In genomic region chr3:157354722-157355121, GRCh38 we compare ENCODE assay signal across 9 cellular contexts.
DNase-seq lines count a peak whose midpoint lies in the region; ATAC-seq and TF ChIP-seq lines count a peak whose summit lies in the region.
"Had no signal": no experiment of that assay in that cellular context is flagged by ENCODE, and none has a peak within 500 bp of the region (broad histone marks: within the 10 kb centered on the region; RNA-seq: fewer than 3 reads in every experiment).

No MANE protein-coding gene starts in this region.

- ATAC-seq in GM23338 (peak; percentile 90), RWPE2 (ENCODE audit: low read depth) (no peak), GM19452 (IDR thresholded peaks at IDR 0.05; ENCODE audit: unreplicated experiment) (no peak)
- ATAC-seq in stimulated activated naive CD8-positive, alpha-beta T cell treated with anti-CD3 and anti-CD28 coated beads, Interleukin-15, amount 100 ng/mL, for 72 hours, result no peak

- TF ChIP-seq EP300 in ovary (IDR thresholded peaks at IDR 0.05), result no peak

- H3K79me2 ChIP-seq in GM23338 (replicated peaks; ENCODE audit: insufficient read depth), result no peaks in the 10 kb centered on the region

- no peaks in the 10 kb centered on the region for H3K27me3 Mint-ChIP-seq in GM23338 (ENCODE audit: insufficient read depth, low read depth, poor library complexity)
- no peaks in the 10 kb centered on the region for H3K27me3 Mint-ChIP-seq in stimulated activated naive CD8-positive, alpha-beta T cell treated with anti-CD3 and anti-CD28 coated beads, Interleukin-15, amount 100 ng/mL, for 72 hours
- H3K27me3 Mint-ChIP-seq: activated naive CD4-positive, alpha-beta T cell treated with anti-CD3 and anti-CD28 coated beads, Interleukin-2, amount 10 ng/mL, durations not matched to agents 7 days and 5 days had no signal

- H3K9me3 Mint-ChIP-seq in GM23338, result no peaks in the 10 kb centered on the region; the same call in 2 of the 3 replicates
- peaks cover 0 to 7% of the 10 kb centered on the region in 2 donors for H3K9me3 Mint-ChIP-seq in stimulated activated naive CD8-positive, alpha-beta T cell treated with anti-CD3 and anti-CD28 coated beads, Interleukin-15, amount 100 ng/mL, for 72 hours
- H3K9me3 Mint-ChIP-seq: activated naive CD4-positive, alpha-beta T cell treated with anti-CD3 and anti-CD28 coated beads, Interleukin-2, amount 10 ng/mL, durations not matched to agents 7 days and 5 days had no signal

- H3K27ac ChIP-seq in GM23338 (ENCODE audit: low read depth), result no peak overlapping the region
- H3K27ac ChIP-seq in RWPE2 (ENCODE audit: poor library complexity, severe bottlenecking), result no peak overlapping the region
- no peak overlapping the region for H3K27ac ChIP-seq in ovary

- TF ChIP-seq CTCF in GM23338 (conservative IDR thresholded peaks at IDR 0.05; ENCODE audit: low read depth in 2 of 2), result peak; percentile 70 to 80
- peak; percentile 20 for TF ChIP-seq CTCF in RWPE2 (IDR thresholded peaks at IDR 0.05; ENCODE audit: poor library complexity, severe bottlenecking)
- TF ChIP-seq CTCF in ovary (IDR thresholded peaks at IDR 0.05), result no peak

- 15 to 35% (median 27%) methylated on average over 1 of the region's 1 CpG for WGBS in ovary, 3 donors

- H3K27ac Mint-ChIP-seq in GM23338, result no peak overlapping the region
- H3K27ac Mint-ChIP-seq in stimulated activated naive CD8-positive, alpha-beta T cell treated with anti-CD3 and anti-CD28 coated beads, Interleukin-15, amount 100 ng/mL, for 72 hours, result no peak overlapping the region
- H3K27ac Mint-ChIP-seq: activated naive CD4-positive, alpha-beta T cell treated with anti-CD3 and anti-CD28 coated beads, Interleukin-2, amount 10 ng/mL, durations not matched to agents 7 days and 5 days had no signal

- no peaks in the 10 kb centered on the region for H3K9me3 ChIP-seq in RWPE2 (ENCODE audit: severe bottlenecking)
- H3K9me3 ChIP-seq in ovary, result no peaks in the 10 kb centered on the region
- H3K9me3 ChIP-seq in MG63, result no peaks in the 10 kb centered on the region; the same call in 1 of the 2 replicates

- H3K4me2 ChIP-seq in GM23338, result no peak overlapping the region

- H3F3A ChIP-seq in GM23338 (replicated peaks; ENCODE audit: low read depth), result no peaks in the 10 kb centered on the region

- no peak overlapping the region for H2AFZ ChIP-seq in GM23338

- no peak overlapping the region for H3K4me3 ChIP-seq in GM23338
- H3K4me3 ChIP-seq in RWPE2 (ENCODE audit: severe bottlenecking), result no peak overlapping the region
- H3K4me3 ChIP-seq in ovary, result no peak overlapping the region
- H3K4me3 ChIP-seq in MG63, result no peak overlapping the region

- no peaks in the 10 kb centered on the region for H3K36me3 Mint-ChIP-seq in GM23338 (ENCODE audit: low read depth)
- H3K36me3 Mint-ChIP-seq: activated naive CD4-positive, alpha-beta T cell treated with anti-CD3 and anti-CD28 coated beads, Interleukin-2, amount 10 ng/mL, durations not matched to agents 7 days and 5 days had no signal

- no peaks in the 10 kb centered on the region for H4K20me1 ChIP-seq in GM23338 (replicated peaks; ENCODE audit: insufficient read depth)

- H3K9me2 ChIP-seq in GM23338 (ENCODE audit: insufficient read depth), result no peaks in the 10 kb centered on the region; the same call in 1 of the 2 replicates

- intact Hi-C loops in ovary (cut with DNase I), result no loop called here

- H3K4me1 Mint-ChIP-seq in GM23338, result peaks cover 5% of the 10 kb centered on the region; the same call in 1 of the 3 replicates
- H3K4me1 Mint-ChIP-seq in stimulated activated naive CD8-positive, alpha-beta T cell treated with anti-CD3 and anti-CD28 coated beads, Interleukin-15, amount 100 ng/mL, for 72 hours, result no peaks in the 10 kb centered on the region
- H3K4me1 Mint-ChIP-seq: activated naive CD4-positive, alpha-beta T cell treated with anti-CD3 and anti-CD28 coated beads, Interleukin-2, amount 10 ng/mL, durations not matched to agents 7 days and 5 days had no signal

- H3K36me3 ChIP-seq in GM23338 (ENCODE audit: insufficient read depth), result no peaks in the 10 kb centered on the region
- H3K36me3 ChIP-seq in RWPE2 (ENCODE audit: low read depth), result no peaks in the 10 kb centered on the region
- H3K36me3 ChIP-seq in ovary, result no peaks in the 10 kb centered on the region
- H3K36me3 ChIP-seq in MG63, result no peaks in the 10 kb centered on the region

- DNase-seq in COLO829 (ENCODE audit: low spot score) (peak; percentile 63), GM23338 (ENCODE audit: low spot score) (peak; percentile 90), RWPE2 (ENCODE audit: low spot score) (no peak), globus pallidus (ENCODE audit: low spot score) (peak; percentile 9), ovary (no peak), MG63 (no peak)
- DNase-seq in stimulated activated naive CD8-positive, alpha-beta T cell treated with anti-CD3 and anti-CD28 coated beads, Interleukin-15, amount 100 ng/mL, for 72 hours, result no peak
- DNase-seq: activated naive CD4-positive, alpha-beta T cell treated with anti-CD3 and anti-CD28 coated beads, Interleukin-2, amount 10 ng/mL, durations not matched to agents 7 days and 5 days had no signal

- no peak overlapping the region for H3K4me3 Mint-ChIP-seq in GM23338
- no peak overlapping the region for H3K4me3 Mint-ChIP-seq in stimulated activated naive CD8-positive, alpha-beta T cell treated with anti-CD3 and anti-CD28 coated beads, Interleukin-15, amount 100 ng/mL, for 72 hours
- H3K4me3 Mint-ChIP-seq: activated naive CD4-positive, alpha-beta T cell treated with anti-CD3 and anti-CD28 coated beads, Interleukin-2, amount 10 ng/mL, durations not matched to agents 7 days and 5 days had no signal

- no peak for TF ChIP-seq POLR2A in ovary (IDR thresholded peaks at IDR 0.05)

- H3K4me1 ChIP-seq in GM23338 (ENCODE audit: insufficient read depth) (no peaks in the 10 kb centered on the region), RWPE2 (ENCODE audit: insufficient read depth, poor library complexity, severe bottlenecking) (peaks cover 15% of the 10 kb centered on the region), ovary (ENCODE audit: insufficient read depth) (no peaks in the 10 kb centered on the region)

- H3K27me3 ChIP-seq in GM23338 (ENCODE audit: insufficient read depth) (no peaks in the 10 kb centered on the region), RWPE2 (ENCODE audit: insufficient read depth, poor library complexity, severe bottlenecking) (no peaks in the 10 kb centered on the region), ovary (no peaks in the 10 kb centered on the region), MG63 (no peaks in the 10 kb centered on the region)

TF ChIP-seq in GM23338, 12 proteins besides CTCF, POLR2A, EP300 and RAD21 (continues in another document):
- TF ChIP-seq CREB1 (CRISPR knock-in tag; IDR thresholded peaks at IDR 0.05; ENCODE audit: low read depth), result no peak
- no peak for TF ChIP-seq ZNF462 (CRISPR knock-in tag; IDR thresholded peaks at IDR 0.05)
- no peak for TF ChIP-seq ZNF114 (CRISPR knock-in tag; IDR thresholded peaks at IDR 0.05)

Comparison
In these comparisons a context has a peak if more than half of its experiments do, and no peak if none do; other contexts are left out.
1. DNase-seq: peak in COLO829 (single experiment), GM23338 (single experiment) and globus pallidus (single experiment); none in RWPE2 (single experiment), stimulated activated naive CD8-positive, alpha-beta T cell treated with anti-CD3 and anti-CD28 coated beads, Interleukin-15, amount 100 ng/mL, for 72 hours (0 of 2), ovary (0 of 5) and MG63 (single experiment).
2. CTCF ChIP-seq: peak in GM23338 (2 of 2) and RWPE2 (single experiment); none in ovary (0 of 3).